In genomic region chr12:76029982-76030377, GRCh38 we compare ENCODE assay signal across 1 cellular context.
TF ChIP-seq lines count a peak whose summit lies in the region.

No MANE protein-coding gene starts in this region.

TF ChIP-seq in HCT116, 20 proteins besides CTCF, POLR2A, EP300 and RAD21 (continued from another document):
- TF ChIP-seq REST (IDR thresholded peaks at IDR 0.05; ENCODE audit: low read depth), result no peak
- TF ChIP-seq POLR2AphosphoS5 (IDR thresholded peaks at IDR 0.05; ENCODE audit: low read depth, low read length), result peak; percentile 82
- no peak for TF ChIP-seq YY1 (IDR thresholded peaks at IDR 0.05; ENCODE audit: extremely low read depth, insufficient replicate concordance, low read depth, low read length)
- no peak for TF ChIP-seq ZFX (IDR thresholded peaks at IDR 0.05)
- TF ChIP-seq ZBTB33 (IDR thresholded peaks at IDR 0.05; ENCODE audit: extremely low read depth, insufficient replicate concordance, low read length), result no peak
TF ChIP-seq in HCT116: peak in this region for 4.
